Comparison of ENCODE assay signal across 8 cellular contexts in genomic region chr17:1398900-1399299, GRCh38. TPM values are rescaled to one million over a fixed set of nuclear protein-coding genes. Genes with fewer than 3 reads are reported as not detected.
A peak's percentile ranks its signal among the peaks of the same experiment; 100 is the strongest.
DNase-seq lines count a peak whose midpoint lies in the region; ATAC-seq, FAIRE-seq and TF ChIP-seq lines count a peak whose summit lies in the region.

No MANE protein-coding gene starts in this region.

- H3K4me2 ChIP-seq in KMS-11 (peak overlapping the region; percentile 95), keratinocyte (ENCODE audit: control insufficient read depth, extremely low read depth, insufficient read depth, low read depth, low read length) (peak overlapping the region; percentile 99)

- H3K27me3 ChIP-seq in CD4-positive, alpha-beta memory T cell (ENCODE audit: insufficient read depth, low read length): no peaks in the 10 kb centered on the region
- H3K27me3 ChIP-seq in KMS-11 (ENCODE audit: insufficient read depth, low read depth): no peaks in the 10 kb centered on the region
- H3K27me3 ChIP-seq in adrenal gland: no peaks in the 10 kb centered on the region
- H3K27me3 ChIP-seq in keratinocyte (ENCODE audit: control insufficient read depth, extremely low read depth, insufficient read depth, low read length): no peaks in the 10 kb centered on the region

- H3K27me3 Mint-ChIP-seq in CD4-positive, alpha-beta memory T cell: peaks cover 0 to 3% of the 10 kb centered on the region in 2 donors
- no peaks in the 10 kb centered on the region for H3K27me3 Mint-ChIP-seq in stimulated activated naive CD8-positive, alpha-beta T cell treated with anti-CD3 and anti-CD28 coated beads, Interleukin-15, amount 100 ng/mL, for 72 hours

- TF ChIP-seq POLR2A in adrenal gland (IDR thresholded peaks at IDR 0.05): no peak

- no peaks in the 10 kb centered on the region for H3K9me3 Mint-ChIP-seq in CD4-positive, alpha-beta memory T cell
- H3K9me3 Mint-ChIP-seq in stimulated activated naive CD8-positive, alpha-beta T cell treated with anti-CD3 and anti-CD28 coated beads, Interleukin-15, amount 100 ng/mL, for 72 hours: no peaks in the 10 kb centered on the region

- H2AFZ ChIP-seq in KMS-11 (ENCODE audit: low read depth): no peak overlapping the region
- no peak overlapping the region for H2AFZ ChIP-seq in keratinocyte (ENCODE audit: control insufficient read depth, low read length)

- POLR2A ChIA-PET in CD4-positive, alpha-beta memory T cell (lab: Charles Lee; ENCODE audit: partially characterized antibody): interaction anchor here (1.2 to 2.9 kb wide), 11 partner anchors 8 to 231 kb away, joined by 3 to 40 read pairs (median 11); partner anchors contain the start of genes CRK, INPP5K and MYO1C

- no peak for ATAC-seq in stimulated activated naive CD8-positive, alpha-beta T cell treated with anti-CD3 and anti-CD28 coated beads, Interleukin-15, amount 100 ng/mL, for 72 hours
- ATAC-seq in GM18858 (IDR thresholded peaks at IDR 0.05; ENCODE audit: unreplicated experiment) (no peak), HG02852 (IDR thresholded peaks at IDR 0.05; ENCODE audit: unreplicated experiment) (no peak)

- peak overlapping the region; percentile 97 to 100 (median 98) for H3K27ac Mint-ChIP-seq in CD4-positive, alpha-beta memory T cell
- H3K27ac Mint-ChIP-seq in stimulated activated naive CD8-positive, alpha-beta T cell treated with anti-CD3 and anti-CD28 coated beads, Interleukin-15, amount 100 ng/mL, for 72 hours: peak overlapping the region; percentile 99 to 100

- peaks cover 51% of the 10 kb centered on the region for H3K4me1 ChIP-seq in CD4-positive, alpha-beta memory T cell (ENCODE audit: insufficient read depth, low read length)
- H3K4me1 ChIP-seq in KMS-11 (ENCODE audit: low read depth, poor library complexity, severe bottlenecking) (peaks cover 35% of the 10 kb centered on the region), adrenal gland (replicated peaks in 1 of 2) (peaks cover 23 to 44% of the 10 kb centered on the region in 2 donors), keratinocyte (ENCODE audit: control insufficient read depth, extremely low read depth, insufficient read depth, low read length) (peaks cover 14% of the 10 kb centered on the region)

- peak overlapping the region; percentile 76 to 100 for H3K4me3 ChIP-seq in CD4-positive, alpha-beta memory T cell (ENCODE audit: low read length in 2 of 2)
- H3K4me3 ChIP-seq in KMS-11 (IDR thresholded peaks at IDR 0.05; ENCODE audit: insufficient read depth, low read depth, low read length) (no peak overlapping the region), adrenal gland (peak overlapping the region; percentile 49 to 93 (median 91)), keratinocyte (ENCODE audit: control insufficient read depth in 2 of 3, extremely low read depth in 1 of 3, insufficient read depth in 2 of 3, low read depth in 1 of 3, low read length in 3 of 3) (peak overlapping the region; percentile 98 to 99 (median 99))

- H3K9me3 ChIP-seq in CD4-positive, alpha-beta memory T cell (ENCODE audit: control insufficient read depth in 1 of 2, low read length in 2 of 2): no peaks in the 10 kb centered on the region
- no peaks in the 10 kb centered on the region for H3K9me3 ChIP-seq in adrenal gland (replicated peaks in 1 of 3)
- H3K9me3 ChIP-seq in keratinocyte (ENCODE audit: control insufficient read depth, low read depth, low read length): no peaks in the 10 kb centered on the region

- peak overlapping the region; percentile 98 for H3K9ac ChIP-seq in KMS-11
- peak overlapping the region; percentile 95 for H3K9ac ChIP-seq in keratinocyte (ENCODE audit: control insufficient read depth, extremely low read depth, insufficient read depth, low read length)

- TF ChIP-seq CTCF in KMS-11 (conservative IDR thresholded peaks at IDR 0.05; ENCODE audit: low read depth, low read length): no peak
- TF ChIP-seq CTCF in adrenal gland (IDR thresholded peaks at IDR 0.05): no peak
- no peak for TF ChIP-seq CTCF in keratinocyte (optimal IDR thresholded peaks at IDR 0.05 in 1 of 3, IDR thresholded peaks at IDR 0.05 in 1 of 3, conservative IDR thresholded peaks at IDR 0.05 in 1 of 3; ENCODE audit: extremely low read depth in 1 of 3, insufficient read depth in 2 of 3, low read length in 3 of 3)

- peak in 4 of 5 donors; percentile 18 to 46 (median 26) for DNase-seq in CD4-positive, alpha-beta memory T cell
- DNase-seq in adrenal gland: peak in 2 of 7 donors; percentile 32
- DNase-seq in keratinocyte (ENCODE audit: low read depth, low spot score): no peak
- peak in 1 of 2 donors; percentile 23 for DNase-seq in stimulated activated naive CD8-positive, alpha-beta T cell treated with anti-CD3 and anti-CD28 coated beads, Interleukin-15, amount 100 ng/mL, for 72 hours
- DNase-seq in NCI-H2227 (lab: John Stamatoyannopoulos, UW; ENCODE audit: unreplicated experiment): no peak

- H3K9me1 ChIP-seq in keratinocyte (ENCODE audit: control insufficient read depth, extremely low read depth, insufficient read depth, low read length): peaks cover 4% of the 10 kb centered on the region

- H3K27ac ChIP-seq in CD4-positive, alpha-beta memory T cell (ENCODE audit: low read depth, low read length): peak overlapping the region; percentile 95
- H3K27ac ChIP-seq in KMS-11 (peak overlapping the region; percentile 96), adrenal gland (peak overlapping the region; percentile 93 to 99 (median 96)), keratinocyte (ENCODE audit: control insufficient read depth, insufficient read depth, low read length) (peak overlapping the region; percentile 93)

- H3K36me3 ChIP-seq in CD4-positive, alpha-beta memory T cell (ENCODE audit: insufficient read depth, low read length): no peaks in the 10 kb centered on the region
- no peaks in the 10 kb centered on the region for H3K36me3 ChIP-seq in KMS-11 (ENCODE audit: insufficient read depth)
- no peaks in the 10 kb centered on the region for H3K36me3 ChIP-seq in adrenal gland (replicated peaks in 1 of 2)
- H3K36me3 ChIP-seq in keratinocyte (ENCODE audit: control insufficient read depth in 2 of 2, extremely low read depth in 1 of 2, insufficient read depth in 2 of 2, low read length in 2 of 2): peaks cover 2 to 28% of the 10 kb centered on the region in 2 experiments

- H3K4me3 Mint-ChIP-seq in CD4-positive, alpha-beta memory T cell: peak overlapping the region; percentile 96 to 99 (median 98)
- H3K4me3 Mint-ChIP-seq in stimulated activated naive CD8-positive, alpha-beta T cell treated with anti-CD3 and anti-CD28 coated beads, Interleukin-15, amount 100 ng/mL, for 72 hours: peak overlapping the region; percentile 97 to 98

- no peak for FAIRE-seq in keratinocyte (lab: Jason Lieb, UNC)

- dilution Hi-C loops in keratinocyte (cut with MboI; ENCODE audit: extremely low pct_ligation_motif_present, low sequenced_read_pairs): no loop called here

- peaks cover 29 to 52% (median 37%) of the 10 kb centered on the region in 4 donors for H3K4me1 Mint-ChIP-seq in CD4-positive, alpha-beta memory T cell
- H3K4me1 Mint-ChIP-seq in stimulated activated naive CD8-positive, alpha-beta T cell treated with anti-CD3 and anti-CD28 coated beads, Interleukin-15, amount 100 ng/mL, for 72 hours: peaks cover 57% of the 10 kb centered on the region

- peaks cover 36% of the 10 kb centered on the region; the same call in 1 of the 2 replicates for H4K20me1 ChIP-seq in KMS-11 (ENCODE audit: insufficient read depth)
- peaks cover 43% of the 10 kb centered on the region for H4K20me1 ChIP-seq in keratinocyte (ENCODE audit: control insufficient read depth, extremely low read depth, insufficient read depth, low read length)

- intact Hi-C loops in CD4-positive, alpha-beta memory T cell (cut with micrococcal nuclease): loop anchor here (5.0 kb wide), 1 partner anchor 292 kb away; no protein-coding TSS in a partner anchor
- intact Hi-C loops in adrenal gland (cut with DNase I): no loop called here

- 0 to 2% (median 0%) methylated on average over 14 to 15 of the region's 15 CpGs for WGBS in adrenal gland, 4 donors

- CTCF ChIA-PET in CD4-positive, alpha-beta memory T cell (lab: Charles Lee; ENCODE audit: partially characterized antibody): interaction anchor here (1.5 to 3.6 kb wide), 2 partner anchors 8 to 33 kb away, joined by 9 to 20 read pairs; no protein-coding TSS in a partner anchor

- H3K79me2 ChIP-seq in KMS-11 (ENCODE audit: insufficient read depth, low read depth) (peaks cover 60% of the 10 kb centered on the region), keratinocyte (ENCODE audit: control insufficient read depth, insufficient read depth, low read length) (peaks cover 61% of the 10 kb centered on the region)

- H3K36me3 Mint-ChIP-seq in CD4-positive, alpha-beta memory T cell: peaks cover 0 to 28% of the 10 kb centered on the region in 2 donors

RNA-seq across cellular contexts. Expression of gene YWHAE, which starts 1.1 kb away (rescaled TPM):
- 100 to 1,000 TPM; 142 to 143 TPM for total RNA-seq in CD4-positive, alpha-beta memory T cell
- 10 to 100 TPM; 54.1 to 56.4 TPM for polyA plus RNA-seq in CD4-positive, alpha-beta memory T cell
- 100 to 1,000 TPM; 488 to 744 (median 550) TPM for total RNA-seq in adrenal gland
- polyA plus RNA-seq in adrenal gland (100 to 1,000 TPM; 340 to 884 (median 511) TPM), keratinocyte (468 to 1,322 TPM (median 739 TPM) in 3 replicates)
- polyA plus RNA-seq in keratinocyte (2011; ENCODE audit: low read depth): 1,692 TPM
- 729 and 842 TPM in 2 replicates for polyA plus RNA-seq in keratinocyte (2011; cell fraction: cytosol; rRNA removed)
- 360 and 563 TPM in 2 replicates for polyA plus RNA-seq in keratinocyte (2011; cell fraction: nucleus; rRNA removed)
- polyA plus RNA-seq in keratinocyte (2012; ENCODE audit: low replicate concordance): 665 and 1,046 TPM in 2 replicates
- 144 to 656 TPM (median 449 TPM) in 3 replicates for polyA minus RNA-seq in keratinocyte
- 1,051 TPM for polyA minus RNA-seq in keratinocyte (2011; cell fraction: cytosol; rRNA and poly(A)+ RNA removed)
- polyA minus RNA-seq in keratinocyte (2011; cell fraction: nucleus; rRNA and poly(A)+ RNA removed): 134 and 185 TPM in 2 replicates

RNA-seq across cellular contexts. Expression of gene CRK, which starts 57.1 kb away (rescaled TPM):
- total RNA-seq in CD4-positive, alpha-beta memory T cell: 10 to 100 TPM; 29.3 to 32.1 TPM
- 10 to 100 TPM; 24.2 to 25.1 TPM for polyA plus RNA-seq in CD4-positive, alpha-beta memory T cell
- 10 to 100 TPM; 55.4 to 80.6 (median 61.0) TPM for total RNA-seq in adrenal gland
- polyA plus RNA-seq in adrenal gland: 10 to 100 TPM; 20.3 to 62.7 (median 23.0) TPM
- 111 to 127 TPM (median 117 TPM) in 3 replicates for polyA plus RNA-seq in keratinocyte
- 62.6 TPM for polyA plus RNA-seq in keratinocyte (2011; ENCODE audit: low read depth)
- polyA plus RNA-seq in keratinocyte (2011; cell fraction: cytosol; rRNA removed): 104 and 167 TPM in 2 replicates
- 97.2 and 110 TPM in 2 replicates for polyA plus RNA-seq in keratinocyte (2011; cell fraction: nucleus; rRNA removed)
- 53.2 and 70.0 TPM in 2 replicates for polyA plus RNA-seq in keratinocyte (2012; ENCODE audit: low replicate concordance)
- 48.3 to 129 TPM (median 105 TPM) in 3 replicates for polyA minus RNA-seq in keratinocyte
- 91.1 TPM for polyA minus RNA-seq in keratinocyte (2011; cell fraction: cytosol; rRNA and poly(A)+ RNA removed)
- polyA minus RNA-seq in keratinocyte (2011; cell fraction: nucleus; rRNA and poly(A)+ RNA removed): 43.7 and 74.3 TPM in 2 replicates

Comparison
In these comparisons a context has a peak if more than half of its experiments do, and no peak if none do; other contexts are left out.
1. DNase-seq: peak in CD4-positive, alpha-beta memory T cell (4 of 5); none in keratinocyte (single experiment) and NCI-H2227 (single experiment).
2. RNA of gene YWHAE, which starts 1.1 kb away (polyA plus RNA-seq): 360 to 1,692 TPM in keratinocyte and 340 to 884 TPM in adrenal gland; 54.1 to 56.4 TPM in CD4-positive, alpha-beta memory T cell; every median in the first group is over 4 times any median in the second.
3. Peak in every context shown above with its lines, with median percentiles within 50 percentile points of each other: H3K27ac ChIP-seq.